8 cellular contexts compared by ENCODE assay signal in the genomic region with DNA sequence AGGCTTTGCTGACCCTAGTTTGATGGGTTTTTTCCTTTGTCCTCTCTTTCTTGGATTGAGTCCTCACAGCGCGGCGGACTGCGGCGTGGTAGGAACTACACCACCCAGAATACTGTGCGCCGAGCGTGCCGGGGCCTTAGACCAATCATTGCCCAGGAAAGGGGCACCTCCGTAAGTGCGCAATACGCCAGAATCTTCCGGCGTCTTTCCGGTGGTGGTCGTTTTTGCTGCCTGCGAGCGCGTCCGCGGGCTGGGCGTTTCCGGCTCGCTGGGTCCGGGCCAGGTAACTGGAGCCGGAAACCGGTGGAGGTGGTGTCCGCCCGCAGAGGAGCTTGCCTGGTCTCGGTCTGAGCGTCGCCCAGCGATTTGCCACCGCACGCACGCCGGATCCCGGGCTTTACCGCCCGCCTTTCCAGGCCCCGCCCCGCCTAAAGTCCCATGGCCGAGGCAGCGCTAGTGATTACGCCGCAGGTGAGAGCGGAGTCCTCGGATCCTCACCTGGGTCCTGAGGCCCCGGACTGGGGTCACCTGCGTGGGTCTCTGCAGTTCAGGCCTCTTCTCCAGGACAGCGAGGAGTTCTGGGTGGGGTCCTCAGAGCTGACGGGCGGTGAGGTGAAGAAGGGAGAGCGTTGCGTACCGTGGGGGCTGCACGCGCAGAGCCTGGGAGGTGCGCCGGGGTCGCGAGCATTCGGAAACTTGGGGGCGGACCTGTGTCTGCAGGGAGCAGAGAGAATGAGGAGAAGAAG.
DNase-seq lines count a peak whose midpoint lies in the region; ATAC-seq lines count a peak whose summit lies in the region.

A gene (plus strand): TSS at position 221 of the 746 bp plus-strand sequence. CDS start 218 bp downstream, at position 439.

- ATAC-seq in GM18909 (IDR thresholded peaks at IDR 0.05; ENCODE audit: poor library complexity, unreplicated experiment) (peak; percentile 98), HG03159 (IDR thresholded peaks at IDR 0.05; ENCODE audit: unreplicated experiment) (peak; percentile 99)

- DNase-seq in AG08396 (ENCODE audit: low spot score) (peak; percentile 95), NCI-H446 (lab: John Stamatoyannopoulos, UW) (peak; percentile 55 to 93), dedifferentiated amniotic fluid mesenchymal stem cell (ENCODE audit: extremely low spot score) (peak; percentile 90), left kidney (ENCODE audit: low read depth, low spot score) (peak; percentile 98)
- peak; percentile 93 for DNase-seq in activated CD4-positive, alpha-beta T cell treated with anti-CD3 and anti-CD28 coated beads for 48 hours
- peak; percentile 72 to 74 for DNase-seq in stimulated activated CD4-positive, alpha-beta T cell treated with anti-CD3 and anti-CD28 coated beads, Interleukin-1b, Interleukin-23, amount 100 ng/mL, for 4 hours (ENCODE audit: low read depth in 2 of 2)

Comparison
In these comparisons a context has a peak if more than half of its experiments do, and no peak if none do; other contexts are left out.
1. Peak in every context shown above with its lines: DNase-seq and ATAC-seq.